In the genomic region with DNA sequence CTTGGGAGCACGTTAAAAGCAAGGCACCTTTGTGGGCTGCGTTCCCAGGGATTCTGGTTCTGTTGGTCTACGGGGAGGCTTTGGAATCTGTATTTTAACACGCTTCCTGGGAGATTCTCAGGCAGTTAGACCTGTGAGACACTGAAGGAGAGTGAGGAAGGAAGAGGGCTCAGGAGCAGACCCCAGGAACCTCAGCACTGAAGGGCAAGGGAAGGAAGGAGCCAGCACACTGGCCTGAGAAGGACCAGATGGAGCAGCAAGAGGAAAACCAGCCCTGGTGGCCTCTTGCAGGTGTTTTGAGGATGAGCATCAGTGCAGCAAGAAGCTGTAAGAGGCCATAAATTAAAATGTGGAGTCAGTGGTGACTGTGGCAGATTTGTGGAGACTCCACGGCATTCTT, we compare ENCODE assay signal across 19 cellular contexts.
A peak's percentile ranks its signal among the peaks of the same experiment; 100 is the strongest.
DNase-seq lines count a peak whose midpoint lies in the region; ATAC-seq and TF ChIP-seq lines count a peak whose summit lies in the region.
"Had no signal": no experiment of that assay in that cellular context is flagged by ENCODE, and none has a peak within 500 bp of the region (broad histone marks: within the 10 kb centered on the region; RNA-seq: fewer than 3 reads in every experiment).

No MANE protein-coding gene starts in this region.

- no peaks in the 10 kb centered on the region for H3K27me3 ChIP-seq in Peyer's patch
- H3K27me3 ChIP-seq: BE2C had no signal

- H3K27ac ChIP-seq in 22Rv1 (peak overlapping the region; percentile 17; the same call in 1 of the 2 replicates), Peyer's patch (no peak overlapping the region)

- ATAC-seq in HG02884 (IDR thresholded peaks at IDR 0.05; ENCODE audit: unreplicated experiment) = no peak
- ATAC-seq: GM12878 had no signal

- H3K4me1 ChIP-seq in Peyer's patch = peaks cover 0 to 16% (median 3%) of the 10 kb centered on the region in 4 donors
- H3K4me1 ChIP-seq: BE2C had no signal

- TF ChIP-seq POLR2A in Peyer's patch (IDR thresholded peaks at IDR 0.05) = no peak

- intact Hi-C loops in posterior vena cava (cut with DNase I) = no loop called here

- H3K9me3 ChIP-seq in Peyer's patch = no peaks in the 10 kb centered on the region
- H3K9me3 ChIP-seq: BE2C had no signal

- DNase-seq in Peyer's patch = peak in 2 of 3 donors; percentile 13 to 29
- peak; percentile 54 for DNase-seq in left kidney (ENCODE audit: low read depth, low spot score)
- peak; percentile 17 for DNase-seq in posterior vena cava (ENCODE audit: low spot score)
- no peak for DNase-seq in activated naive CD4-positive, alpha-beta T cell treated with Interleukin-2 at 50 U/mL for 16 hours
- no peak for DNase-seq in kidney tubule cell (ENCODE audit: low spot score)
- DNase-seq: ACHN; BE2C; C1 segment of cervical spinal cord; CD4-positive, CD25-positive, alpha-beta regulatory T cell; CD8-positive, alpha-beta memory T cell; COR-L47; DMS 273 treated with DMSO at 0.1 percent for 48 hours; DMS53; DND-41; EL; HCEC 1CT had no signal

- TF ChIP-seq CTCF in 22Rv1 (IDR thresholded peaks at IDR 0.05) (no peak), Peyer's patch (IDR thresholded peaks at IDR 0.05) (no peak)

- H3K36me3 ChIP-seq in Peyer's patch = no peaks in the 10 kb centered on the region
- H3K36me3 ChIP-seq: BE2C had no signal

- no peak overlapping the region for H3K4me3 ChIP-seq in Peyer's patch
- H3K4me3 ChIP-seq: GM12878 had no signal

Comparison
In these comparisons a context has a peak if more than half of its experiments do, and no peak if none do; other contexts are left out.
1. DNase-seq: peak in Peyer's patch (2 of 3), left kidney (single experiment) and posterior vena cava (single experiment); none in activated naive CD4-positive, alpha-beta T cell treated with Interleukin-2 at 50 U/mL for 16 hours (single experiment) and kidney tubule cell (single experiment).